2 cellular contexts compared by ENCODE assay signal in the genomic region with DNA sequence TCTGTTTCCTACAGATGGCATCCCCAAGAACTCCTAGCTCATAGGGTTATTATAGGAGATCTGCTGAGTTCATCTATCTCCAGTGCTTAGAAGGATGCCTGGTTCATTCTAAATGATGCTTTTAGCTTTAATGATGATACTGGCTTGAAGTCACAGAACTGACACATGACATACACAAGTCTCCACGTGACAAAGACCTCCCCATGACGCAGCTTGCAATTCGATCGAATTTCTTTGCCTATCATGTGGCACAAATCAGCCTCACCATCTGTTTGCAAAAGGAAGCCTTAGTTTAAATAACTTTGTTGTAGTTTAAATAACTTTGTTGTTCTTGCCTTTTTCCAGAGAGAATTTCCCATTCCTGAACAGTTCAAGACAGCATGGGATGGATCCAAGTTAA.
TF ChIP-seq lines count a peak whose summit lies in the region.

No MANE protein-coding gene starts in this region.

TF ChIP-seq in HepG2, 621 proteins besides CTCF, POLR2A, EP300 and RAD21:
- TF ChIP-seq ISL2 (CRISPR knock-in tag; IDR thresholded peaks at IDR 0.05), result no peak
- TF ChIP-seq, protein P1, sequence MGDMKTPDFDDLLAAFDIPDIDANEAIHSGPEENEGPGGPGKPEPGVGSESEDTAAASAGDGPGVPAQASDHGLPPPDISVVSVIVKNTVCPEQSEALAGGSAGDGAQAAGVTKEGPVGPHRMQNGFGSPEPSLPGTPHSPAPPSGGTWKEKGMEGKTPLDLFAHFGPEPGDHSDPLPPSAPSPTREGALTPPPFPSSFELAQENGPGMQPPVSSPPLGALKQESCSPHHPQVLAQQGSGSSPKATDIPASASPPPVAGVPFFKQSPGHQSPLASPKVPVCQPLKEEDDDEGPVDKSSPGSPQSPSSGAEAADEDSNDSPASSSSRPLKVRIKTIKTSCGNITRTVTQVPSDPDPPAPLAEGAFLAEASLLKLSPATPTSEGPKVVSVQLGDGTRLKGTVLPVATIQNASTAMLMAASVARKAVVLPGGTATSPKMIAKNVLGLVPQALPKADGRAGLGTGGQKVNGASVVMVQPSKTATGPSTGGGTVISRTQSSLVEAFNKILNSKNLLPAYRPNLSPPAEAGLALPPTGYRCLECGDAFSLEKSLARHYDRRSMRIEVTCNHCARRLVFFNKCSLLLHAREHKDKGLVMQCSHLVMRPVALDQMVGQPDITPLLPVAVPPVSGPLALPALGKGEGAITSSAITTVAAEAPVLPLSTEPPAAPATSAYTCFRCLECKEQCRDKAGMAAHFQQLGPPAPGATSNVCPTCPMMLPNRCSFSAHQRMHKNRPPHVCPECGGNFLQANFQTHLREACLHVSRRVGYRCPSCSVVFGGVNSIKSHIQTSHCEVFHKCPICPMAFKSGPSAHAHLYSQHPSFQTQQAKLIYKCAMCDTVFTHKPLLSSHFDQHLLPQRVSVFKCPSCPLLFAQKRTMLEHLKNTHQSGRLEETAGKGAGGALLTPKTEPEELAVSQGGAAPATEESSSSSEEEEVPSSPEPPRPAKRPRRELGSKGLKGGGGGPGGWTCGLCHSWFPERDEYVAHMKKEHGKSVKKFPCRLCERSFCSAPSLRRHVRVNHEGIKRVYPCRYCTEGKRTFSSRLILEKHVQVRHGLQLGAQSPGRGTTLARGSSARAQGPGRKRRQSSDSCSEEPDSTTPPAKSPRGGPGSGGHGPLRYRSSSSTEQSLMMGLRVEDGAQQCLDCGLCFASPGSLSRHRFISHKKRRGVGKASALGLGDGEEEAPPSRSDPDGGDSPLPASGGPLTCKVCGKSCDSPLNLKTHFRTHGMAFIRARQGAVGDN (CRISPR knock-in tag; IDR thresholded peaks at IDR 0.05), result no peak
- TF ChIP-seq, protein P2, sequence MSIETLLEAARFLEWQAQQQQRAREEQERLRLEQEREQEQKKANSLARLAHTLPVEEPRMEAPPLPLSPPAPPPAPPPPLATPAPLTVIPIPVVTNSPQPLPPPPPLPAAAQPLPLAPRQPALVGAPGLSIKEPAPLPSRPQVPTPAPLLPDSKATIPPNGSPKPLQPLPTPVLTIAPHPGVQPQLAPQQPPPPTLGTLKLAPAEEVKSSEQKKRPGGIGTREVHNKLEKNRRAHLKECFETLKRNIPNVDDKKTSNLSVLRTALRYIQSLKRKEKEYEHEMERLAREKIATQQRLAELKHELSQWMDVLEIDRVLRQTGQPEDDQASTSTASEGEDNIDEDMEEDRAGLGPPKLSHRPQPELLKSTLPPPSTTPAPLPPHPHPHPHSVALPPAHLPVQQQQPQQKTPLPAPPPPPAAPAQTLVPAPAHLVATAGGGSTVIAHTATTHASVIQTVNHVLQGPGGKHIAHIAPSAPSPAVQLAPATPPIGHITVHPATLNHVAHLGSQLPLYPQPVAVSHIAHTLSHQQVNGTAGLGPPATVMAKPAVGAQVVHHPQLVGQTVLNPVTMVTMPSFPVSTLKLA (IDR thresholded peaks at IDR 0.05), result peak; percentile 73
- no peak for TF ChIP-seq ZNF850 (CRISPR knock-in tag; conservative IDR thresholded peaks at IDR 0.05)
- TF ChIP-seq, protein P3, sequence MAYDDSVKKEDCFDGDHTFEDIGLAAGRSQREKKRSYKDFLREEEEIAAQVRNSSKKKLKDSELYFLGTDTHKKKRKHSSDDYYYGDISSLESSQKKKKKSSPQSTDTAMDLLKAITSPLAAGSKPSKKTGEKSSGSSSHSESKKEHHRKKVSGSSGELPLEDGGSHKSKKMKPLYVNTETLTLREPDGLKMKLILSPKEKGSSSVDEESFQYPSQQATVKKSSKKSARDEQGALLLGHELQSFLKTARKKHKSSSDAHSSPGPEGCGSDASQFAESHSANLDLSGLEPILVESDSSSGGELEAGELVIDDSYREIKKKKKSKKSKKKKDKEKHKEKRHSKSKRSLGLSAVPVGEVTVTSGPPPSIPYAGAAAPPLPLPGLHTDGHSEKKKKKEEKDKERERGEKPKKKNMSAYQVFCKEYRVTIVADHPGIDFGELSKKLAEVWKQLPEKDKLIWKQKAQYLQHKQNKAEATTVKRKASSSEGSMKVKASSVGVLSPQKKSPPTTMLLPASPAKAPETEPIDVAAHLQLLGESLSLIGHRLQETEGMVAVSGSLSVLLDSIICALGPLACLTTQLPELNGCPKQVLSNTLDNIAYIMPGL (CRISPR knock-in tag; IDR thresholded peaks at IDR 0.05; ENCODE audit: borderline replicate concordance in 1 of 2, low read depth in 1 of 2), result no peak
- TF ChIP-seq ZNF839 (CRISPR knock-in tag; IDR thresholded peaks at IDR 0.05; ENCODE audit: borderline replicate concordance), result no peak

TF ChIP-seq in K562, 482 proteins besides CTCF, POLR2A, EP300 and RAD21:
- TF ChIP-seq, protein P4, sequence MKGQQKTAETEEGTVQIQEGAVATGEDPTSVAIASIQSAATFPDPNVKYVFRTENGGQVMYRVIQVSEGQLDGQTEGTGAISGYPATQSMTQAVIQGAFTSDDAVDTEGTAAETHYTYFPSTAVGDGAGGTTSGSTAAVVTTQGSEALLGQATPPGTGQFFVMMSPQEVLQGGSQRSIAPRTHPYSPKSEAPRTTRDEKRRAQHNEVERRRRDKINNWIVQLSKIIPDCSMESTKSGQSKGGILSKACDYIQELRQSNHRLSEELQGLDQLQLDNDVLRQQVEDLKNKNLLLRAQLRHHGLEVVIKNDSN (CRISPR knock-in tag; IDR thresholded peaks at IDR 0.05), result peak; percentile 46; the same call in 1 of the 2 replicates
- TF ChIP-seq TCF7 (IDR thresholded peaks at IDR 0.05; ENCODE audit: borderline replicate concordance) (no peak), ZNF717 (CRISPR knock-in tag; IDR thresholded peaks at IDR 0.05) (no peak), LEF1 (IDR thresholded peaks at IDR 0.05) (no peak)
- TF ChIP-seq, protein P5, sequence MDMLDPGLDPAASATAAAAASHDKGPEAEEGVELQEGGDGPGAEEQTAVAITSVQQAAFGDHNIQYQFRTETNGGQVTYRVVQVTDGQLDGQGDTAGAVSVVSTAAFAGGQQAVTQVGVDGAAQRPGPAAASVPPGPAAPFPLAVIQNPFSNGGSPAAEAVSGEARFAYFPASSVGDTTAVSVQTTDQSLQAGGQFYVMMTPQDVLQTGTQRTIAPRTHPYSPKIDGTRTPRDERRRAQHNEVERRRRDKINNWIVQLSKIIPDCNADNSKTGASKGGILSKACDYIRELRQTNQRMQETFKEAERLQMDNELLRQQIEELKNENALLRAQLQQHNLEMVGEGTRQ (CRISPR knock-in tag; IDR thresholded peaks at IDR 0.05), result peak; percentile 27
